ENCODE assay signal across 9 cellular contexts in genomic region chr2:12057436-12058166, GRCh38.
DNase-seq lines count a peak whose midpoint lies in the region; ATAC-seq and TF ChIP-seq lines count a peak whose summit lies in the region.
"Had no signal": no experiment of that assay in that cellular context is flagged by ENCODE, and none has a peak within 500 bp of the region (broad histone marks: within the 10 kb centered on the region; RNA-seq: fewer than 3 reads in every experiment).

No MANE protein-coding gene starts in this region.

- no peaks in the 10 kb centered on the region for H3K36me3 ChIP-seq in brain microvascular endothelial cell (replicated peaks)

- H3K27me3 ChIP-seq in brain microvascular endothelial cell (replicated peaks): no peaks in the 10 kb centered on the region

- no peak overlapping the region for H3K4me3 ChIP-seq in brain microvascular endothelial cell (ENCODE audit: low read depth, low read length)

- ATAC-seq in GM18861 (IDR thresholded peaks at IDR 0.05; ENCODE audit: unreplicated experiment) (peak; percentile 91), HG02642 (IDR thresholded peaks at IDR 0.05; ENCODE audit: poor library complexity, unreplicated experiment) (peak; percentile 91), left lobe of liver (no peak)
- ATAC-seq: Panc1 had no signal

- no peak overlapping the region for H3K27ac ChIP-seq in brain microvascular endothelial cell

- TF ChIP-seq CTCF in brain microvascular endothelial cell (IDR thresholded peaks at IDR 0.05; ENCODE audit: low read depth, low read length, missing control alignments): no peak

- DNase-seq in MV-4-11 (lab: John Stamatoyannopoulos, UW) (peak; percentile 98), brain microvascular endothelial cell (peak; percentile 31), NCI-H2107 treated with DMSO at 0.1 percent for 48 hours (lab: John Stamatoyannopoulos, UW; ENCODE audit: unreplicated experiment) (no peak), COR-L47 (lab: John Stamatoyannopoulos, UW) (no peak), left lobe of liver (ENCODE audit: low spot score) (no peak)
- DNase-seq in stimulated activated CD8-positive, alpha-beta memory T cell treated with anti-CD3 and anti-CD28 coated beads, Interleukin-2, amount 100 ng/mL, for 48 hours (ENCODE audit: low read depth in 2 of 2): peak; percentile 39 to 41

- in situ Hi-C loops in brain microvascular endothelial cell (cut with HindIII; ENCODE audit: low pct_ligation_motif_present, low sequenced_read_pairs): no loop called here

Comparison
In these comparisons a context has a peak if more than half of its experiments do, and no peak if none do; other contexts are left out.
1. DNase-seq: peak in MV-4-11 (single experiment), brain microvascular endothelial cell (single experiment) and stimulated activated CD8-positive, alpha-beta memory T cell treated with anti-CD3 and anti-CD28 coated beads, Interleukin-2, amount 100 ng/mL, for 48 hours (2 of 2); none in NCI-H2107 treated with DMSO at 0.1 percent for 48 hours (single experiment), COR-L47 (single experiment) and left lobe of liver (single experiment).